ENCODE assay signal across 25 cellular contexts in the genomic region with DNA sequence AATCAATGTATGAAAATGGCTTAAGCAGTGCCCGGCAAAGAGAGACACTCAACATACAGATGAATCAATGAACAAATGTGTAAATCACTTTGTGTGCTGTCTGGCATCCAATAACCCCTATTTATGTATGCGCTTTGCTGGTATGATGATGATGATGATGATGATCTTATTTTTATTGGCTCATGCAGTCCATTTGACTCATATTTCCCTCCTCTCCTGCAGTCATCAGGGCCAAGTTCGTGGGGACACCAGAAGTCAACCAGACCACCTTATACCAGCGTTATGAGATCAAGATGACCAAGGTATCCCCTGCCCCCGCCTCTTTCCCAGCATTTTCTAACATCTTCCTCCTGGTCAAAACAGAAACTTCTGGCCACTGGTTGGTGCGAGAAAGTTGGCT. TPM values are rescaled to one million over a fixed set of nuclear protein-coding genes. Genes with fewer than 3 reads are reported as not detected.
DNase-seq lines count a peak whose midpoint lies in the region; ATAC-seq and TF ChIP-seq lines count a peak whose summit lies in the region.
"Had no signal": no experiment of that assay in that cellular context is flagged by ENCODE, and none has a peak within 500 bp of the region (broad histone marks: within the 10 kb centered on the region; RNA-seq: fewer than 3 reads in every experiment).

No MANE protein-coding gene starts in this region.

- peaks cover 26% of the 10 kb centered on the region for H3K79me2 ChIP-seq in fibroblast of lung (ENCODE audit: control insufficient read depth, insufficient read depth, low read length)
- no peaks in the 10 kb centered on the region for H3K79me2 ChIP-seq in H9 (ENCODE audit: insufficient read depth, low read length)

- intact Hi-C loops in cardiac septum (cut with DNase I) (no loop called here), right cardiac atrium (cut with DNase I) (no loop called here)

- H3K9me3 ChIP-seq in right cardiac atrium (ENCODE audit: control insufficient read depth, low read length) (no peaks in the 10 kb centered on the region), fibroblast of lung (ENCODE audit: control insufficient read depth, insufficient read depth, low read depth, low read length) (no peaks in the 10 kb centered on the region), skeletal muscle satellite cell (replicated peaks; ENCODE audit: low read length) (no peaks in the 10 kb centered on the region), H9 (ENCODE audit: control insufficient read depth, low read depth, low read length) (peaks cover 28% of the 10 kb centered on the region)
- H3K9me3 ChIP-seq: ascending aorta, BE2C, esophagus squamous epithelium had no signal

- H3K4me3 Mint-ChIP-seq in H9 = no peak overlapping the region; a peak in 1 of 5 replicates
- H3K4me3 Mint-ChIP-seq: activated CD8-positive, alpha-beta memory T cell treated with anti-CD3 and anti-CD28 coated beads, Interleukin-2, amount 10 ng/mL, durations not matched to agents 7 days and 5 days; activated T-cell treated with anti-CD3 and anti-CD28 coated beads, Interleukin-2, amount 50 U/mL, for 72 hours had no signal

- no peak overlapping the region for H3T11ph ChIP-seq in H9 (ENCODE audit: low read length)

- no peaks in the 10 kb centered on the region for H3K79me1 ChIP-seq in H9 (ENCODE audit: insufficient read depth, low read depth, low read length, poor library complexity, severe bottlenecking)

- H4K8ac ChIP-seq in H9 (replicated peaks; ENCODE audit: insufficient read length, low read depth, low read length) = no peak overlapping the region

- H3K14ac ChIP-seq in H9 (ENCODE audit: insufficient read depth, low read length) = no peak overlapping the region

- H3K23ac ChIP-seq in H9 (ENCODE audit: insufficient read length, low read depth, low read length) = no peak overlapping the region

- H3K23me2 ChIP-seq in H9 (ENCODE audit: insufficient read length, low read depth, low read length, poor library complexity, severe bottlenecking) = peaks cover 4% of the 10 kb centered on the region

- in situ Hi-C loops in astrocyte of the spinal cord (cut with HindIII; ENCODE audit: low sequenced_read_pairs) = no loop called here

- TF ChIP-seq CTCF in astrocyte of the spinal cord (IDR thresholded peaks at IDR 0.05; ENCODE audit: low read depth, low read length) (no peak), fibroblast of lung (conservative IDR thresholded peaks at IDR 0.05 in 1 of 2, IDR thresholded peaks at IDR 0.05 in 1 of 2; ENCODE audit: low read depth in 1 of 2, low read length in 2 of 2) (no peak), H9 (conservative IDR thresholded peaks at IDR 0.05) (no peak)

- H4K20me1 ChIP-seq in fibroblast of lung (ENCODE audit: control insufficient read depth, extremely low read depth, insufficient read depth, low read length) = no peaks in the 10 kb centered on the region
- no peaks in the 10 kb centered on the region for H4K20me1 ChIP-seq in H9 (ENCODE audit: control insufficient read depth, insufficient read depth, insufficient read length)

- 62% methylated on average over 6 of the region's 6 CpGs for WGBS in right cardiac atrium
- no CpG with 5 or more reads among the region's 6 CpGs for WGBS in H9 (ENCODE audit: extremely low coverage, insufficient read length, low lambda C conversion rate)

- H2BK15ac ChIP-seq in H9 (ENCODE audit: low read depth, low read length) = no peak overlapping the region

- H3K27me3 ChIP-seq in right cardiac atrium (ENCODE audit: control insufficient read depth, insufficient read depth) (no peaks in the 10 kb centered on the region), fibroblast of lung (ENCODE audit: control insufficient read depth, insufficient read depth, low read length) (no peaks in the 10 kb centered on the region), skeletal muscle satellite cell (ENCODE audit: control insufficient read depth, insufficient read depth, low read length) (no peaks in the 10 kb centered on the region), H9 (ENCODE audit: insufficient read depth, low read length) (no peaks in the 10 kb centered on the region)
- H3K27me3 ChIP-seq: ascending aorta, BE2C, esophagus squamous epithelium had no signal

- no peak overlapping the region for H2AK5ac ChIP-seq in H9 (ENCODE audit: insufficient read length, low read length)

- H3K27ac ChIP-seq in right cardiac atrium (ENCODE audit: low read length) (no peak overlapping the region), fibroblast of lung (ENCODE audit: insufficient read depth, low read length) (no peak overlapping the region), H9 (ENCODE audit: insufficient read length, low read depth, low read length) (no peak overlapping the region)
- H3K27ac ChIP-seq: VCaP had no signal

- H3K36me3 Mint-ChIP-seq in H9 (ENCODE audit: insufficient read depth in 1 of 3, low read depth in 3 of 3) = peaks cover 19 to 26% (median 20%) of the 10 kb centered on the region in 3 experiments; a peak in 6 of 7 replicates

- no peak overlapping the region for H2BK120ac ChIP-seq in H9 (ENCODE audit: low read depth, low read length, poor library complexity, severe bottlenecking)

- no peak overlapping the region for H2BK20ac ChIP-seq in H9 (ENCODE audit: low read depth, low read length, poor library complexity, severe bottlenecking)

- no peak overlapping the region for H4K5ac ChIP-seq in H9 (ENCODE audit: insufficient read length, low read depth, low read length)

- no peaks in the 10 kb centered on the region for H3K4me1 ChIP-seq in right cardiac atrium (ENCODE audit: control insufficient read depth, insufficient read depth, low read length)
- no peaks in the 10 kb centered on the region for H3K4me1 ChIP-seq in fibroblast of lung (ENCODE audit: control insufficient read depth, extremely low read depth, insufficient read depth, low read length)
- peaks cover 25% of the 10 kb centered on the region for H3K4me1 ChIP-seq in skeletal muscle satellite cell (ENCODE audit: control insufficient read depth, insufficient read depth, low read length)
- no peaks in the 10 kb centered on the region for H3K4me1 ChIP-seq in H9 (ENCODE audit: insufficient read depth, low read length)
- H3K4me1 ChIP-seq: BE2C had no signal

- H2BK12ac ChIP-seq in H9 (ENCODE audit: insufficient read length, low read depth, low read length) = no peak overlapping the region

- H3K4me2 ChIP-seq in fibroblast of lung (ENCODE audit: extremely low read depth, insufficient read depth, low read length) (peak overlapping the region; percentile 85), skeletal muscle satellite cell (ENCODE audit: low read length) (peak overlapping the region; percentile 92), H9 (ENCODE audit: insufficient read depth, insufficient read length, low read length) (no peak overlapping the region)

- H3K4me1 Mint-ChIP-seq in H9 = peaks cover 11 to 21% of the 10 kb centered on the region in 2 experiments

- peaks cover 3% of the 10 kb centered on the region for H3K36me3 ChIP-seq in fibroblast of lung (ENCODE audit: control insufficient read depth, insufficient read depth, low read length)
- peaks cover 30% of the 10 kb centered on the region for H3K36me3 ChIP-seq in skeletal muscle satellite cell (ENCODE audit: insufficient read depth, low read length)
- H3K36me3 ChIP-seq: BE2C, esophagus squamous epithelium had no signal

- no peak overlapping the region for H2BK5ac ChIP-seq in H9 (ENCODE audit: insufficient read length, low read length)

- no peak overlapping the region for H3K27ac Mint-ChIP-seq in H9
- H3K27ac Mint-ChIP-seq: activated CD8-positive, alpha-beta memory T cell treated with anti-CD3 and anti-CD28 coated beads, Interleukin-2, amount 10 ng/mL, durations not matched to agents 7 days and 5 days; activated T-cell treated with anti-CD3 and anti-CD28 coated beads, Interleukin-2, amount 50 U/mL, for 72 hours had no signal

- no peak overlapping the region for H4K91ac ChIP-seq in H9 (ENCODE audit: insufficient read length, low read depth, low read length)

- H3K9ac ChIP-seq in fibroblast of lung (ENCODE audit: insufficient read depth, low read length) (no peak overlapping the region), skeletal muscle satellite cell (ENCODE audit: low read depth, low read length) (peak overlapping the region; percentile 88), H9 (ENCODE audit: extremely low read depth, insufficient read length, low read length) (no peak overlapping the region)

- no peak overlapping the region for H3K56ac ChIP-seq in H9 (ENCODE audit: insufficient read length, low read depth, low read length)

- H3K4ac ChIP-seq in H9 (ENCODE audit: low read depth, low read length) = no peak overlapping the region

- ATAC-seq in right cardiac atrium = no peak
- no peak for ATAC-seq in GM19328 (IDR thresholded peaks at IDR 0.05; ENCODE audit: unreplicated experiment)
- ATAC-seq in GM19455 (IDR thresholded peaks at IDR 0.05; ENCODE audit: unreplicated experiment) = no peak
- ATAC-seq: activated CD8-positive, alpha-beta memory T cell treated with anti-CD3 and anti-CD28 coated beads, Interleukin-2, amount 10 ng/mL, durations not matched to agents 7 days and 5 days; activated T-cell treated with anti-CD3 and anti-CD28 coated beads, Interleukin-2, amount 50 U/mL, for 72 hours had no signal

- peak; percentile 36 for DNase-seq in cardiac septum (ENCODE audit: low spot score)
- no peak for DNase-seq in right cardiac atrium
- DNase-seq in astrocyte of the spinal cord (ENCODE audit: low read depth, low spot score) = no peak
- DNase-seq in fibroblast of lung (ENCODE audit: low read depth in 2 of 2) = no peak
- DNase-seq in H9 = no peak
- DNase-seq: activated CD4-positive, alpha-beta T cell treated with anti-CD3 and anti-CD28 coated beads, Interleukin-2, amount 50 U/mL, for 1 hour; activated CD8-positive, alpha-beta memory T cell treated with anti-CD3 and anti-CD28 coated beads, Interleukin-2, amount 10 ng/mL, durations not matched to agents 7 days and 5 days; activated naive CD4-positive, alpha-beta T cell treated with anti-CD3 and anti-CD28 coated beads, Interleukin-2, amount 50 U/mL, for 16 hours; activated T-cell treated with anti-CD3 and anti-CD28 coated beads, Interleukin-2, amount 50 U/mL, for 72 hours; BE2C; COR-L47; effector memory CD4-positive, alpha-beta T cell; esophagus squamous epithelium; glutamatergic neuron; GOT3; KG1; NCI-H526; stimulated activated CD4-positive, alpha-beta T cell treated with anti-CD3 and anti-CD28 coated beads, Interleukin-1b, Interleukin-23, amount 100 ng/mL, for 48 hours had no signal

- H3K9me3 Mint-ChIP-seq in H9 = peaks cover 66 to 79% of the 10 kb centered on the region in 2 experiments
- H3K9me3 Mint-ChIP-seq: activated T-cell treated with anti-CD3 and anti-CD28 coated beads, Interleukin-2, amount 50 U/mL, for 72 hours had no signal

- no peak overlapping the region for H3K18ac ChIP-seq in H9 (ENCODE audit: insufficient read length, low read depth, low read length)

- H2AFZ ChIP-seq in fibroblast of lung (ENCODE audit: low read length) = no peak overlapping the region
- no peak overlapping the region for H2AFZ ChIP-seq in H9 (ENCODE audit: low read length)

- no peak overlapping the region for H3K4me3 ChIP-seq in right cardiac atrium (ENCODE audit: low read length)
- peak overlapping the region; percentile 12 for H3K4me3 ChIP-seq in astrocyte of the spinal cord (ENCODE audit: low read depth, low read length)
- H3K4me3 ChIP-seq in fibroblast of lung (replicated peaks in 1 of 4; ENCODE audit: control extremely low read depth in 1 of 4, insufficient read depth in 1 of 4, low read depth in 3 of 4, low read length in 4 of 4) = peak overlapping the region in 3 of 4 experiments; percentile 21 to 73 (median 73)
- H3K4me3 ChIP-seq in skeletal muscle satellite cell (ENCODE audit: low read length) = peak overlapping the region; percentile 76
- H3K4me3 ChIP-seq: esophagus squamous epithelium had no signal

- no peaks in the 10 kb centered on the region; the same call in 1 of the 2 replicates for H3K27me3 Mint-ChIP-seq in H9 (ENCODE audit: low read depth)

RNA-seq across cellular contexts. Expression of gene TIMP1, which starts 2.5 kb away (rescaled TPM):
- total RNA-seq in cardiac septum (255 TPM), right cardiac atrium (100 to 1,000 TPM; 254 to 515 (median 403) TPM), fibroblast of lung (460 and 845 TPM in 2 replicates), H9 (2021) (65.1 and 72.5 TPM in 2 replicates)
- polyA plus RNA-seq in right cardiac atrium (284 TPM), fibroblast of lung (1,117 and 2,877 TPM in 2 replicates)
- 1,728 and 3,544 TPM in 2 replicates for polyA plus RNA-seq in fibroblast of lung (2012)
- 4,396 and 5,420 TPM in 2 replicates for polyA minus RNA-seq in fibroblast of lung (ENCODE audit: low replicate concordance)
- 943 and 1,314 TPM in 2 replicates for total RNA-seq in skeletal muscle satellite cell (2012; rRNA removed)

RNA-seq across cellular contexts. Expression of gene ARAF, which starts 23.7 kb away (rescaled TPM):
- total RNA-seq in cardiac septum (69.9 TPM), right cardiac atrium (10 to 100 TPM; 65.9 to 73.2 (median 69.2) TPM), fibroblast of lung (10.3 and 14.4 TPM in 2 replicates), H9 (2021) (48.1 and 48.4 TPM in 2 replicates)
- polyA plus RNA-seq in right cardiac atrium (33.2 TPM), fibroblast of lung (40.9 and 48.8 TPM in 2 replicates)
- polyA plus RNA-seq in fibroblast of lung (2012) = 40.2 and 48.0 TPM in 2 replicates
- polyA minus RNA-seq in fibroblast of lung (ENCODE audit: low replicate concordance) = 150 and 194 TPM in 2 replicates
- total RNA-seq in skeletal muscle satellite cell (2012; rRNA removed) = 10.6 and 19.9 TPM in 2 replicates

RNA-seq across cellular contexts. Expression of gene SYN1, which starts 34.9 kb away (rescaled TPM):
- 12.1 TPM for total RNA-seq in cardiac septum
- total RNA-seq in right cardiac atrium = 10 to 100 TPM in 2 of 4 donors, 1 to 10 TPM in 2; 8.6 to 17.5 (median 13.0) TPM
- polyA plus RNA-seq in right cardiac atrium = 21.9 TPM
- under 0.01 and 0.17 TPM in 2 replicates for total RNA-seq in fibroblast of lung
- 0.56 and 1.4 TPM in 2 replicates for polyA plus RNA-seq in fibroblast of lung
- polyA plus RNA-seq in fibroblast of lung (2012) = 1.0 and 1.9 TPM in 2 replicates
- polyA minus RNA-seq in fibroblast of lung (ENCODE audit: low replicate concordance) = 2.2 and 11.2 TPM in 2 replicates
- total RNA-seq in skeletal muscle satellite cell (2012; rRNA removed) = 0.22 TPM in 1 of 2 replicates, not detected in the other
- total RNA-seq in H9 (2021) = 11.7 TPM in 2 replicates
- total RNA-seq: HT-29, pulmonary artery endothelial cell had no signal

RNA-seq across cellular contexts. Expression of gene CFP, which starts 45.0 kb away (rescaled TPM):
- total RNA-seq in cardiac septum (1.0 TPM), right cardiac atrium (1 to 10 TPM; 6.1 to 7.7 (median 7.4) TPM), fibroblast of lung (under 0.01 and 0.17 TPM in 2 replicates), H9 (2021) (2.3 and 2.8 TPM in 2 replicates)
- polyA plus RNA-seq in right cardiac atrium (4.7 TPM), fibroblast of lung (0.08 and 0.17 TPM in 2 replicates)
- 0.52 and 0.71 TPM in 2 replicates for polyA plus RNA-seq in fibroblast of lung (2012)
- polyA minus RNA-seq in fibroblast of lung (ENCODE audit: low replicate concordance) = not detected in 2 replicates
- total RNA-seq in skeletal muscle satellite cell (2012; rRNA removed) = 0.22 and 0.25 TPM in 2 replicates
